8 cellular contexts compared by ENCODE assay signal in genomic region chr14:97458302-97459137, GRCh38.
DNase-seq lines count a peak whose midpoint lies in the region; ATAC-seq, FAIRE-seq and TF ChIP-seq lines count a peak whose summit lies in the region.

No MANE protein-coding gene starts in this region.

- no peak for FAIRE-seq in K562 (lab: Jason Lieb, UNC)

- H3K4me2 ChIP-seq in K562 (ENCODE audit: insufficient read depth, low read length), result no peak overlapping the region

- CTCF ChIA-PET in K562 (lab: Yijun Ruan, JAX; ENCODE audit: low intra/inter-chr PET ratio), result no interaction called here

- no peaks in the 10 kb centered on the region for H3K36me3 Mint-ChIP-seq in mesothelial cell of epicardium

- no peaks in the 10 kb centered on the region for H4K20me1 ChIP-seq in K562 (replicated peaks; ENCODE audit: control insufficient read depth, insufficient read depth, low read length)

- no peak for TF ChIP-seq POLR2A in K562 (conservative IDR thresholded peaks at IDR 0.05)

- in situ Hi-C loops in K562 (cut with MboI) (no loop called here), HAP-1 (cut with MboI; ENCODE audit: low sequenced_read_pairs) (no loop called here)

- no peak overlapping the region for H3K9ac ChIP-seq in K562 (ENCODE audit: insufficient read depth in 1 of 2, low read depth in 2 of 2, low read length in 2 of 2)

- peaks cover 15% of the 10 kb centered on the region for H3K4me1 Mint-ChIP-seq in mesothelial cell of epicardium

- H3K79me2 ChIP-seq in K562 (ENCODE audit: control insufficient read depth, insufficient read depth, low read length), result no peaks in the 10 kb centered on the region

- 2% methylated on average over 30 of the region's 38 CpGs for WGBS in K562 (ENCODE audit: insufficient coverage, low coverage, missing lambda C conversion rate)

- H3K9me3 ChIP-seq in K562 (replicated peaks; ENCODE audit: control insufficient read depth, insufficient read depth, low read depth, low read length), result no peaks in the 10 kb centered on the region
- H3K9me3 ChIP-seq in HAP-1, result no peaks in the 10 kb centered on the region

- no peak for TF ChIP-seq EP300 in K562 (IDR thresholded peaks at IDR 0.05; ENCODE audit: low read length)

- DNase-seq in Ammon's horn (ENCODE audit: low spot score) (peak; percentile 20), T-helper 9 cell (peak; percentile 68), K562 (ENCODE audit: extremely low read depth in 1 of 4, low spot score in 3 of 4) (no peak), mesothelial cell of epicardium (ENCODE audit: low spot score in 2 of 2, unreplicated experiment in 2 of 2) (peak in 1 of 2 experiments; percentile 42), HAP-1 (ENCODE audit: low spot score in 2 of 2) (no peak), NCI-H1092 treated with DMSO at 0.1 percent for 48 hours (lab: John Stamatoyannopoulos, UW) (no peak)
- peak; percentile 85 for DNase-seq in stimulated activated CD8-positive, alpha-beta memory T cell treated with anti-CD3 and anti-CD28 coated beads, Interleukin-4, amount 100 ng/mL, for 48 hours

- H3K27me3 ChIP-seq in K562 (ENCODE audit: control insufficient read depth in 2 of 2, insufficient read depth in 2 of 2, low read length in 2 of 2) (peaks cover 0 to 5% of the 10 kb centered on the region in 2 experiments; a peak in 1 of 5 replicates), HAP-1 (ENCODE audit: low read depth) (no peaks in the 10 kb centered on the region)

- H3K4me3 Mint-ChIP-seq in mesothelial cell of epicardium, result peak overlapping the region; percentile 72

- peak; percentile 49; the same call in 1 of the 3 replicates for ATAC-seq in K562
- no peak for ATAC-seq in GM18511 (IDR thresholded peaks at IDR 0.05; ENCODE audit: unreplicated experiment)

- TF ChIP-seq CTCF in K562 (IDR thresholded peaks at IDR 0.05 in 2 of 3, conservative IDR thresholded peaks at IDR 0.05 in 1 of 3; ENCODE audit: insufficient read depth in 2 of 3, low read depth in 1 of 3, low read length in 3 of 3), result no peak
- no peak for TF ChIP-seq CTCF in mesothelial cell of epicardium (IDR thresholded peaks at IDR 0.05; ENCODE audit: unreplicated experiment)

- no TSS peak for BruUV-seq in K562 (replicated peaks; lab: Mats Ljungman, UMichigan)

- no peaks in the 10 kb centered on the region for H3K36me3 ChIP-seq in K562 (ENCODE audit: control insufficient read depth, insufficient read depth, low read length)
- no peaks in the 10 kb centered on the region for H3K36me3 ChIP-seq in HAP-1 (replicated peaks)

- no peak overlapping the region for H3K27ac Mint-ChIP-seq in mesothelial cell of epicardium

- H3K9me1 ChIP-seq in K562 (ENCODE audit: control insufficient read depth, insufficient read depth, low read length), result no peaks in the 10 kb centered on the region

- H3K4me3 ChIP-seq in K562 (no peak overlapping the region), HAP-1 (no peak overlapping the region)

- H3K27ac ChIP-seq in K562 (ENCODE audit: extremely low read depth, low read depth, low read length), result no peak overlapping the region

- intact Hi-C loops in K562 (cut with micrococcal nuclease), result no loop called here

- no peaks in the 10 kb centered on the region for H3K4me1 ChIP-seq in K562 (replicated peaks in 1 of 2; ENCODE audit: control insufficient read depth in 2 of 2, insufficient read depth in 2 of 2, low read length in 2 of 2)
- H3K4me1 ChIP-seq in HAP-1, result no peaks in the 10 kb centered on the region

- H3K27me3 Mint-ChIP-seq in mesothelial cell of epicardium (ENCODE audit: low read depth), result peaks cover 49% of the 10 kb centered on the region

- H3K9me3 Mint-ChIP-seq in mesothelial cell of epicardium, result peaks cover 18% of the 10 kb centered on the region

- POLR2A ChIA-PET in K562 (lab: Yijun Ruan, JAX), result no interaction called here

- no peak for TF ChIP-seq RAD21 in K562 (CRISPR knock-in tag; conservative IDR thresholded peaks at IDR 0.05 in 1 of 2, IDR thresholded peaks at IDR 0.05 in 1 of 2)

- no peak overlapping the region; the same call in 1 of the 2 replicates for H2AFZ ChIP-seq in K562 (ENCODE audit: low read depth, low read length)

TF ChIP-seq in K562, 482 proteins besides CTCF, POLR2A, EP300 and RAD21:
- TF ChIP-seq ZFX (CRISPR knock-in tag; IDR thresholded peaks at IDR 0.05) (no peak), ZNF785 (CRISPR knock-in tag; IDR thresholded peaks at IDR 0.05) (no peak), ID3 (CRISPR knock-in tag; IDR thresholded peaks at IDR 0.05) (no peak), ID3 (tag; IDR thresholded peaks at IDR 0.05) (no peak), MAFG (tag; conservative IDR thresholded peaks at IDR 0.05) (no peak)
- TF ChIP-seq, protein P1, sequence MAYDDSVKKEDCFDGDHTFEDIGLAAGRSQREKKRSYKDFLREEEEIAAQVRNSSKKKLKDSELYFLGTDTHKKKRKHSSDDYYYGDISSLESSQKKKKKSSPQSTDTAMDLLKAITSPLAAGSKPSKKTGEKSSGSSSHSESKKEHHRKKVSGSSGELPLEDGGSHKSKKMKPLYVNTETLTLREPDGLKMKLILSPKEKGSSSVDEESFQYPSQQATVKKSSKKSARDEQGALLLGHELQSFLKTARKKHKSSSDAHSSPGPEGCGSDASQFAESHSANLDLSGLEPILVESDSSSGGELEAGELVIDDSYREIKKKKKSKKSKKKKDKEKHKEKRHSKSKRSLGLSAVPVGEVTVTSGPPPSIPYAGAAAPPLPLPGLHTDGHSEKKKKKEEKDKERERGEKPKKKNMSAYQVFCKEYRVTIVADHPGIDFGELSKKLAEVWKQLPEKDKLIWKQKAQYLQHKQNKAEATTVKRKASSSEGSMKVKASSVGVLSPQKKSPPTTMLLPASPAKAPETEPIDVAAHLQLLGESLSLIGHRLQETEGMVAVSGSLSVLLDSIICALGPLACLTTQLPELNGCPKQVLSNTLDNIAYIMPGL (CRISPR knock-in tag; IDR thresholded peaks at IDR 0.05), result no peak

Comparison
In these comparisons a context has a peak if more than half of its experiments do, and no peak if none do; other contexts are left out.
1. DNase-seq: peak in Ammon's horn (single experiment), T-helper 9 cell (single experiment) and stimulated activated CD8-positive, alpha-beta memory T cell treated with anti-CD3 and anti-CD28 coated beads, Interleukin-4, amount 100 ng/mL, for 48 hours (single experiment); none in K562 (0 of 4), HAP-1 (0 of 2) and NCI-H1092 treated with DMSO at 0.1 percent for 48 hours (single experiment).